15 cellular contexts compared by ENCODE assay signal in the genomic region with DNA sequence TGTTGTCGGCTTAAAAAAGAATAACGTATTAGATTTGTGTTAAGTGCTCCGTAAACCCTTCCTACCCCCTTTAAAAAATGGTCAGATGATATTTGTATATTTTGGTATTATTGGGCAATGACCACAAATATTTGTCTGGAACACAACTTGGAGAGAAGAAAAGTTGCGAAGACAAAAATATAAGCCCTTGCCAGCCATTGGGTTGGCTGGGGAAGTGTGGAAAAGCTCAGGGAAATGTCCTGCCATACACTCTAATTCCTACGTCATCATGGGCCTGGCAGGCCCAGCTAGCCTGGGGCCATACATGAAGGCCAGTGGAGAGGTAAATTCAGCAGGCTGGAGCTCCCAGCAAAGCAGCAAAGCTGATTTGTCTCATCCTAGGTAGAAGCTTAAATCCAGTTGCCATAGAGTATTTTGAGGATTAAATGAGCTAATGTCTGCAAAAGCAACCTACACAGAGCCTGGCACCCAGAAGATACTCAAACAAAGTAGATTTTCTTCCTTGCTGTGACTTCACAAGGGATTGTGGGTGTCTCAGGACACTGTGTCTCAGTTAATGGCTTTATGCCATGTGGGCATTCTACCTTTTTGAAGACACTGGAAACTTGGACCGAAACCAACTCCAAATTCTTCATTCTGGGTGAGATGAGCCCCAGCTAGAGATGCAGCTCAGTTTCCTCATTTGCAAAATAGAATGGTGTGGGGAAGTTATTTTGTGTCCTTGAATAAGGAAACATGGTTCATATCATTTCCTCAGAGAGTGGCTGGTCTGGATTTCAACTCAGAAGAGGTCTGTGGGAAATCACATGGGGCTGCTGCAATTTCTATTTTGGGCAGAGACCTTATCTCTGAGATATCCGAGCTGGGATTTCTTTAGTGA.
DNase-seq lines count a peak whose midpoint lies in the region; ATAC-seq and FAIRE-seq lines count a peak whose summit lies in the region.
"Had no signal": no experiment of that assay in that cellular context is flagged by ENCODE, and none has a peak within 500 bp of the region (broad histone marks: within the 10 kb centered on the region; RNA-seq: fewer than 3 reads in every experiment).

No MANE protein-coding gene starts in this region.

- H3K27ac Mint-ChIP-seq in naive B cell, result peak overlapping the region in 1 of 6 donors; percentile 97
- no peak overlapping the region for H3K27ac Mint-ChIP-seq in CD8-positive, alpha-beta memory T cell
- H3K27ac Mint-ChIP-seq: activated T-helper 1 cell treated with anti-CD3 and anti-CD28 coated beads, Interleukin-12 subunit alpha, Interleukin-12 subunit beta, Interleukin-2, Interleukin-4 antibody, amounts not matched to agents 30 ng/mL and 10 ng/mL and 1 ng/mL, durations not matched to agents 14 hours and 24 hours and 36 hours; dendritic cell treated with granulocyte-macrophage colony-stimulating factor and Interleukin-4, amounts not matched to agents 40 ng/mL and 50 ng/mL, for 4 days had no signal

- DNase-seq in MG63 (peak; percentile 65), epithelial cell of prostate (ENCODE audit: low read depth, low spot score) (no peak), naive B cell (no peak), RCC 7860 (ENCODE audit: low spot score) (no peak)
- no peak for DNase-seq in stimulated activated CD4-positive, alpha-beta T cell treated with anti-CD3 and anti-CD28 coated beads, Interleukin-2, amount 100 ng/mL, for 48 hours
- no peak for DNase-seq in CD8-positive, alpha-beta memory T cell
- DNase-seq: activated CD4-positive, alpha-beta T cell treated with anti-CD3 and anti-CD28 coated beads, Interleukin-2, amount 50 U/mL, for 48 hours; AML-193; nucleus accumbens; spleen had no signal

- H3K4me3 ChIP-seq in BLaER1 treated with 17β-estradiol and CSF1 and Interleukin-3, amounts not matched to agents 10 nM and 100 nM, result no peak overlapping the region
- no peak overlapping the region for H3K4me3 ChIP-seq in MG63
- H3K4me3 ChIP-seq in CD8-positive, alpha-beta memory T cell (ENCODE audit: low read length), result no peak overlapping the region
- H3K4me3 ChIP-seq: SK-N-MC, spleen had no signal

- no peak for FAIRE-seq in RCC 7860 (lab: Jason Lieb, UNC)

- H3K4me3 Mint-ChIP-seq in naive B cell, result peak overlapping the region in 2 of 8 donors; percentile 55 to 80
- no peak overlapping the region for H3K4me3 Mint-ChIP-seq in CD8-positive, alpha-beta memory T cell
- H3K4me3 Mint-ChIP-seq: activated T-helper 1 cell treated with anti-CD3 and anti-CD28 coated beads, Interleukin-12 subunit alpha, Interleukin-12 subunit beta, Interleukin-2, Interleukin-4 antibody, amounts not matched to agents 30 ng/mL and 10 ng/mL and 1 ng/mL, durations not matched to agents 14 hours and 24 hours and 36 hours; dendritic cell treated with granulocyte-macrophage colony-stimulating factor and Interleukin-4, amounts not matched to agents 40 ng/mL and 50 ng/mL, for 4 days had no signal

- CTCF ChIA-PET in CD8-positive, alpha-beta memory T cell (lab: Charles Lee), result no interaction called here

- ATAC-seq in naive B cell (ENCODE audit: low read depth in 2 of 2) (peak; percentile 18), HG02623 (IDR thresholded peaks at IDR 0.05; ENCODE audit: unreplicated experiment) (no peak)

- H3K36me3 Mint-ChIP-seq in naive B cell, result peaks cover 10 to 23% of the 10 kb centered on the region in 2 donors
- H3K36me3 Mint-ChIP-seq in CD8-positive, alpha-beta memory T cell, result peaks cover 0 to 17% (median 0%) of the 10 kb centered on the region in 3 donors

- H3K27me3 Mint-ChIP-seq in naive B cell, result no peaks in the 10 kb centered on the region
- H3K27me3 Mint-ChIP-seq in CD8-positive, alpha-beta memory T cell, result no peaks in the 10 kb centered on the region

- H3K36me3 ChIP-seq in BLaER1 treated with 17β-estradiol and CSF1 and Interleukin-3, amounts not matched to agents 10 nM and 100 nM, result peaks cover 0 to 9% (median 5%) of the 10 kb centered on the region in 11 experiments; a peak in 6 of 22 replicates
- H3K36me3 ChIP-seq in MG63, result no peaks in the 10 kb centered on the region
- no peaks in the 10 kb centered on the region for H3K36me3 ChIP-seq in CD8-positive, alpha-beta memory T cell (ENCODE audit: insufficient read depth, low read length)
- H3K36me3 ChIP-seq: spleen had no signal

- H3K4me1 ChIP-seq in BLaER1 treated with 17β-estradiol and CSF1 and Interleukin-3, amounts not matched to agents 10 nM and 100 nM, result peaks cover 31 to 51% (median 41%) of the 10 kb centered on the region in 10 experiments
- no peaks in the 10 kb centered on the region for H3K4me1 ChIP-seq in CD8-positive, alpha-beta memory T cell (ENCODE audit: insufficient read depth, low read length)

- H3K27ac ChIP-seq in BLaER1 treated with 17β-estradiol and CSF1 and Interleukin-3, amounts not matched to agents 10 nM and 100 nM, result peak overlapping the region in 7 of 11 experiments; percentile 17 to 71 (median 50); a peak in 13 of 22 replicates
- H3K27ac ChIP-seq in epithelial cell of prostate, result peak overlapping the region; percentile 75
- no peak overlapping the region for H3K27ac ChIP-seq in CD8-positive, alpha-beta memory T cell (ENCODE audit: low read depth, low read length)
- H3K27ac ChIP-seq: SK-N-MC had no signal

- peak overlapping the region; percentile 31 to 72 (median 55) for H3K4me2 ChIP-seq in BLaER1 treated with 17β-estradiol and CSF1 and Interleukin-3, amounts not matched to agents 10 nM and 100 nM

- H4K20me1 ChIP-seq in BLaER1 treated with 17β-estradiol and CSF1 and Interleukin-3, amounts not matched to agents 10 nM and 100 nM, result no peaks in the 10 kb centered on the region

- H3K4me1 Mint-ChIP-seq in naive B cell, result peaks cover 27 to 43% (median 30%) of the 10 kb centered on the region in 3 donors
- no peaks in the 10 kb centered on the region for H3K4me1 Mint-ChIP-seq in CD8-positive, alpha-beta memory T cell

- H3K9me3 ChIP-seq in BLaER1 treated with 17β-estradiol and CSF1 and Interleukin-3, amounts not matched to agents 10 nM and 100 nM (replicated peaks in 1 of 11), result peaks cover 22 to 40% (median 29%) of the 10 kb centered on the region in 11 experiments
- H3K9me3 ChIP-seq in MG63, result no peaks in the 10 kb centered on the region; the same call in none of the 2 replicates
- H3K9me3 ChIP-seq in CD8-positive, alpha-beta memory T cell (ENCODE audit: low read length), result no peaks in the 10 kb centered on the region

- H3K27me3 ChIP-seq in BLaER1 treated with 17β-estradiol and CSF1 and Interleukin-3, amounts not matched to agents 10 nM and 100 nM, result no peaks in the 10 kb centered on the region
- H3K27me3 ChIP-seq in MG63, result no peaks in the 10 kb centered on the region
- H3K27me3 ChIP-seq in CD8-positive, alpha-beta memory T cell (ENCODE audit: insufficient read depth, low read length, poor library complexity, severe bottlenecking), result no peaks in the 10 kb centered on the region
- H3K27me3 ChIP-seq: spleen had no signal

- POLR2A ChIA-PET in CD8-positive, alpha-beta memory T cell (lab: Charles Lee), result no interaction called here

- H3K9me3 Mint-ChIP-seq in naive B cell, result peaks cover 3 to 18% (median 11%) of the 10 kb centered on the region in 7 donors
- H3K9me3 Mint-ChIP-seq in CD8-positive, alpha-beta memory T cell, result peaks cover 0 to 3% (median 0%) of the 10 kb centered on the region in 5 donors

- H3K9ac ChIP-seq in BLaER1 treated with 17β-estradiol and CSF1 and Interleukin-3, amounts not matched to agents 10 nM and 100 nM, result no peak overlapping the region
